ENCODE assay signal across 12 cellular contexts in genomic region chr6:44346818-44347217, GRCh38. TPM values are rescaled to one million over a fixed set of nuclear protein-coding genes. Genes with fewer than 3 reads are reported as not detected.
"Had no signal": no experiment of that assay in that cellular context is flagged by ENCODE, and none has a peak within 500 bp of the region (broad histone marks: within the 10 kb centered on the region; RNA-seq: fewer than 3 reads in every experiment).

No MANE protein-coding gene starts in this region.

RNA-seq across cellular contexts. Expression of gene SPATS1, which starts 4.4 kb away (rescaled TPM):
- total RNA-seq: stomach, subcutaneous adipose tissue, suprapubic skin, temporal lobe, thoracic aorta, thyroid gland, tibial nerve, transverse colon, upper lobe of right lung, ureter, urinary bladder, vagina had no signal
- polyA plus RNA-seq: stomach, urinary bladder had no signal
